ENCODE assay signal across 1 cellular context in genomic region chr17:74573635-74574034, GRCh38.
TF ChIP-seq lines count a peak whose summit lies in the region.

No MANE protein-coding gene starts in this region.

TF ChIP-seq in GM12878, 131 proteins besides CTCF, POLR2A, EP300 and RAD21:
- TF ChIP-seq MTA2 (IDR thresholded peaks at IDR 0.05; ENCODE audit: low read depth) = peak; percentile 81
